In genomic region chr4:100548209-100548579, GRCh38 we compare ENCODE assay signal across 29 cellular contexts.
"Had no signal": no experiment of that assay in that cellular context is flagged by ENCODE, and none has a peak within 500 bp of the region (broad histone marks: within the 10 kb centered on the region; RNA-seq: fewer than 3 reads in every experiment).

No MANE protein-coding gene starts in this region.

- H3K4me1 ChIP-seq: ascending aorta, body of pancreas had no signal

- H3K4me3 ChIP-seq: ascending aorta, body of pancreas, MG63, SJSA1 had no signal

- H3K27ac ChIP-seq: ascending aorta, body of pancreas, SJSA1, VCaP had no signal

- DNase-seq: activated CD4-positive, alpha-beta memory T cell treated with anti-CD3 and anti-CD28 coated beads for 36 hours; activated CD4-positive, alpha-beta T cell treated with anti-CD3 and anti-CD28 coated beads, Interleukin-2, amount 10 ng/mL, durations not matched to agents 7 days and 5 days; activated CD4-positive, CD25-positive, alpha-beta regulatory T cell; activated CD8-positive, alpha-beta memory T cell treated with anti-CD3 and anti-CD28 coated beads for 24 hours; activated effector memory CD4-positive, alpha-beta T cell treated with anti-CD3 and anti-CD28 coated beads, Interleukin-2, amount 50 U/mL, for 16 hours; activated naive CD4-positive, alpha-beta T cell treated with Interleukin-2 at 50 U/mL for 16 hours; activated naive CD8-positive, alpha-beta T cell treated with anti-CD3 and anti-CD28 coated beads, Interleukin-2, amount 50 U/mL, for 24 hours; activated T-cell treated with anti-CD3 and anti-CD28 coated beads, Interleukin-2, amount 50 U/mL, for 4 hours; amniotic stem cell; body of pancreas; MG63; NCI-H1092 treated with DMSO at 0.1 percent for 48 hours; NCI-H1436; NCI-H1694 treated with DMSO at 0.1 percent for 48 hours; NCI-H2029 treated with DMSO at 0.1 percent for 48 hours; NCI-H345; NCI-H510A; NCI-H526 treated with DMSO at 0.1 percent for 48 hours; NCI-H82; OCI-M1; RPMI8226; SW 1271 had no signal

- ATAC-seq: activated naive CD4-positive, alpha-beta T cell treated with anti-CD3 and anti-CD28 coated beads, Interleukin-2, amount 50 U/mL, for 72 hours; activated naive CD8-positive, alpha-beta T cell treated with anti-CD3 and anti-CD28 coated beads, Interleukin-2, amount 50 U/mL, for 24 hours; activated T-cell treated with anti-CD3 and anti-CD28 coated beads, Interleukin-2, amount 50 U/mL, for 4 hours; body of pancreas; Panc1; Right ventricle myocardium inferior; SK-N-SH treated with all-trans-retinoic acid at 6 μM for 48 hours had no signal

- H3K27me3 ChIP-seq: ascending aorta, body of pancreas, MG63, SJSA1 had no signal

- H3K9me3 ChIP-seq: ascending aorta, body of pancreas, MG63, SJSA1 had no signal

- H3K36me3 ChIP-seq: ascending aorta, MG63, SJSA1 had no signal
